ENCODE assay signal across 16 cellular contexts in the genomic region with DNA sequence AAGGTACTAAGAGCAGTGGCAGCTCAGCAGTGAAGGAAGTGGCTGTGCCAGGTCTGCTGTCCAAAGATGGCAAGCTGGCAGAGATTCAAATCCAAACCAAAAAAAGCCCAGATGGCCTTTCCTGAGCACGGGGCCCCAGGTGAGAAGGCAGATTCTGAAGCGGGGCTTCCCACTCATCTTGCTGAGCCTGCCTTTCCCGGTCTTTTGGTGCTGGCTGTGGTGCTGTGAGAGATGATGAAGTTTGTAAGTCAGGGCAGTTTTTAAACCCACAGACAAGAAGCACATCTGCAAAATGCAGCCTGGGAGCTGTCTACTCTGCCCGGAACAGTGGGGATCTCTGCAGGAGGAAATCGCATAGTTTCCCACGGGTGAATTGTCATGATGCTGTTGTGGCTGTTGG.
"Had no signal": no experiment of that assay in that cellular context is flagged by ENCODE, and none has a peak within 500 bp of the region (broad histone marks: within the 10 kb centered on the region; RNA-seq: fewer than 3 reads in every experiment).

No MANE protein-coding gene starts in this region.

- H3K4me1 ChIP-seq: gastroesophageal sphincter, heart left ventricle, left ventricle myocardium inferior, parathyroid adenoma had no signal

- H3K27ac ChIP-seq: gastroesophageal sphincter, heart left ventricle, left ventricle myocardium inferior, parathyroid adenoma, testis, VCaP had no signal

- DNase-seq: activated CD4-positive, CD25-positive, alpha-beta regulatory T cell treated with anti-CD3 and anti-CD28 coated beads, Interleukin-2, amount 50 U/mL, for 72 hours; heart left ventricle; kidney glomerular epithelial cell; left ventricle myocardium inferior; mesenchymal stem cell; mucosa of descending colon; naive B cell; stimulated activated CD4-positive, alpha-beta T cell treated with anti-CD3 and anti-CD28 coated beads, Interleukin-4, amount 100 ng/mL, for 4 hours; T-helper 2 cell; testis had no signal

- H3K27me3 ChIP-seq: gastroesophageal sphincter, heart left ventricle, testis had no signal

- H3K9me3 ChIP-seq: gastroesophageal sphincter, heart left ventricle, left ventricle myocardium inferior, mucosa of descending colon, testis had no signal

- H3K4me3 ChIP-seq: gastroesophageal sphincter, heart left ventricle, left ventricle myocardium inferior, mucosa of descending colon, smooth muscle cell, testis had no signal

- H3K9ac ChIP-seq: parathyroid adenoma had no signal

- ATAC-seq: gastroesophageal sphincter; mucosa of descending colon; sciatic nerve; stimulated activated memory B cell treated with anti-CD40 and anti-IgM and Interleukin-4, amounts not matched to agents 10 μg/mL and 1 μg/mL and 100 μg/mL, for 72 hours had no signal

- H3K36me3 ChIP-seq: gastroesophageal sphincter, heart left ventricle, left ventricle myocardium inferior had no signal
